In the genomic region with DNA sequence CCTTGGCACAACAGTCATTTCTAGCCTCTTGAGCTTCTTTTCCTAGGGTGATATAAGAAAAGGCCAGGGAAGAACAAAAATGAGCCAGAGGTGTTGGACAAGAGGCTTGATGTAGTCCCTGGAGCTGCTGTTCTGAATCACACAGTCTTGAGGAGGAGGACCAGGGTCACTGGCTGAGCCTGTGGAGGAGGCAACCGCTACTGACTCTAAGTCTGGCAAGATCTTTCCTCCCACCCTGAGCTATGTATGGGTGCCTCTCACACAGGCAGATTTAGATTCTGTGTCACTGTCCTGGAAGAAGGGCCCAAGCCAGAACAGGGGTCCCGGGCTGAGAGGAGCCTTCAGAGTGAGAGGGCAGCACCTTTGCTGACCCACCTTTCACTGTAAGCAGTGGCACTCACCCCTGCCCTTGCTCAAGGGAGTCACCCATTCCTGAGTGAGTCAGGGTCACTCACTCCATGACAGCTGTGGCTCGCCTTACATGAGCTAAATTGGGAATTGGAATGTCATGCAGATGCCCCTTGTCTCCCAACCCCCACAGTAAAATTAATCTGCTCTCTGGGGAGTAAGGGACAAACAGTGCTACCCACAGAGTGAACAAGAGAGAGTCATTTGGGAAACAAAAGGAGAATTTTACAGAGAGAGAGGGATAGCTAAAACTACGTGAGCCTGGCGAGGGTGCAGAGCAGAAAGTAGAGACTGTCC, we compare ENCODE assay signal across 3 cellular contexts.
TF ChIP-seq lines count a peak whose summit lies in the region.

A gene with protein sequence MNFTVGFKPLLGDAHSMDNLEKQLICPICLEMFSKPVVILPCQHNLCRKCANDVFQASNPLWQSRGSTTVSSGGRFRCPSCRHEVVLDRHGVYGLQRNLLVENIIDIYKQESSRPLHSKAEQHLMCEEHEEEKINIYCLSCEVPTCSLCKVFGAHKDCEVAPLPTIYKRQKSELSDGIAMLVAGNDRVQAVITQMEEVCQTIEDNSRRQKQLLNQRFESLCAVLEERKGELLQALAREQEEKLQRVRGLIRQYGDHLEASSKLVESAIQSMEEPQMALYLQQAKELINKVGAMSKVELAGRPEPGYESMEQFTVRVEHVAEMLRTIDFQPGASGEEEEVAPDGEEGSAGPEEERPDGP (plus strand): TSS at position 575 of the 705 bp plus-strand sequence. CDS start 303 bp downstream, outside the sequence.

TF ChIP-seq in GM23338, 12 proteins besides CTCF, POLR2A, EP300 and RAD21 (continued from another document):
- TF ChIP-seq POLR2AphosphoS5 (IDR thresholded peaks at IDR 0.05; ENCODE audit: low read depth): no peak
- TF ChIP-seq, protein P1, sequence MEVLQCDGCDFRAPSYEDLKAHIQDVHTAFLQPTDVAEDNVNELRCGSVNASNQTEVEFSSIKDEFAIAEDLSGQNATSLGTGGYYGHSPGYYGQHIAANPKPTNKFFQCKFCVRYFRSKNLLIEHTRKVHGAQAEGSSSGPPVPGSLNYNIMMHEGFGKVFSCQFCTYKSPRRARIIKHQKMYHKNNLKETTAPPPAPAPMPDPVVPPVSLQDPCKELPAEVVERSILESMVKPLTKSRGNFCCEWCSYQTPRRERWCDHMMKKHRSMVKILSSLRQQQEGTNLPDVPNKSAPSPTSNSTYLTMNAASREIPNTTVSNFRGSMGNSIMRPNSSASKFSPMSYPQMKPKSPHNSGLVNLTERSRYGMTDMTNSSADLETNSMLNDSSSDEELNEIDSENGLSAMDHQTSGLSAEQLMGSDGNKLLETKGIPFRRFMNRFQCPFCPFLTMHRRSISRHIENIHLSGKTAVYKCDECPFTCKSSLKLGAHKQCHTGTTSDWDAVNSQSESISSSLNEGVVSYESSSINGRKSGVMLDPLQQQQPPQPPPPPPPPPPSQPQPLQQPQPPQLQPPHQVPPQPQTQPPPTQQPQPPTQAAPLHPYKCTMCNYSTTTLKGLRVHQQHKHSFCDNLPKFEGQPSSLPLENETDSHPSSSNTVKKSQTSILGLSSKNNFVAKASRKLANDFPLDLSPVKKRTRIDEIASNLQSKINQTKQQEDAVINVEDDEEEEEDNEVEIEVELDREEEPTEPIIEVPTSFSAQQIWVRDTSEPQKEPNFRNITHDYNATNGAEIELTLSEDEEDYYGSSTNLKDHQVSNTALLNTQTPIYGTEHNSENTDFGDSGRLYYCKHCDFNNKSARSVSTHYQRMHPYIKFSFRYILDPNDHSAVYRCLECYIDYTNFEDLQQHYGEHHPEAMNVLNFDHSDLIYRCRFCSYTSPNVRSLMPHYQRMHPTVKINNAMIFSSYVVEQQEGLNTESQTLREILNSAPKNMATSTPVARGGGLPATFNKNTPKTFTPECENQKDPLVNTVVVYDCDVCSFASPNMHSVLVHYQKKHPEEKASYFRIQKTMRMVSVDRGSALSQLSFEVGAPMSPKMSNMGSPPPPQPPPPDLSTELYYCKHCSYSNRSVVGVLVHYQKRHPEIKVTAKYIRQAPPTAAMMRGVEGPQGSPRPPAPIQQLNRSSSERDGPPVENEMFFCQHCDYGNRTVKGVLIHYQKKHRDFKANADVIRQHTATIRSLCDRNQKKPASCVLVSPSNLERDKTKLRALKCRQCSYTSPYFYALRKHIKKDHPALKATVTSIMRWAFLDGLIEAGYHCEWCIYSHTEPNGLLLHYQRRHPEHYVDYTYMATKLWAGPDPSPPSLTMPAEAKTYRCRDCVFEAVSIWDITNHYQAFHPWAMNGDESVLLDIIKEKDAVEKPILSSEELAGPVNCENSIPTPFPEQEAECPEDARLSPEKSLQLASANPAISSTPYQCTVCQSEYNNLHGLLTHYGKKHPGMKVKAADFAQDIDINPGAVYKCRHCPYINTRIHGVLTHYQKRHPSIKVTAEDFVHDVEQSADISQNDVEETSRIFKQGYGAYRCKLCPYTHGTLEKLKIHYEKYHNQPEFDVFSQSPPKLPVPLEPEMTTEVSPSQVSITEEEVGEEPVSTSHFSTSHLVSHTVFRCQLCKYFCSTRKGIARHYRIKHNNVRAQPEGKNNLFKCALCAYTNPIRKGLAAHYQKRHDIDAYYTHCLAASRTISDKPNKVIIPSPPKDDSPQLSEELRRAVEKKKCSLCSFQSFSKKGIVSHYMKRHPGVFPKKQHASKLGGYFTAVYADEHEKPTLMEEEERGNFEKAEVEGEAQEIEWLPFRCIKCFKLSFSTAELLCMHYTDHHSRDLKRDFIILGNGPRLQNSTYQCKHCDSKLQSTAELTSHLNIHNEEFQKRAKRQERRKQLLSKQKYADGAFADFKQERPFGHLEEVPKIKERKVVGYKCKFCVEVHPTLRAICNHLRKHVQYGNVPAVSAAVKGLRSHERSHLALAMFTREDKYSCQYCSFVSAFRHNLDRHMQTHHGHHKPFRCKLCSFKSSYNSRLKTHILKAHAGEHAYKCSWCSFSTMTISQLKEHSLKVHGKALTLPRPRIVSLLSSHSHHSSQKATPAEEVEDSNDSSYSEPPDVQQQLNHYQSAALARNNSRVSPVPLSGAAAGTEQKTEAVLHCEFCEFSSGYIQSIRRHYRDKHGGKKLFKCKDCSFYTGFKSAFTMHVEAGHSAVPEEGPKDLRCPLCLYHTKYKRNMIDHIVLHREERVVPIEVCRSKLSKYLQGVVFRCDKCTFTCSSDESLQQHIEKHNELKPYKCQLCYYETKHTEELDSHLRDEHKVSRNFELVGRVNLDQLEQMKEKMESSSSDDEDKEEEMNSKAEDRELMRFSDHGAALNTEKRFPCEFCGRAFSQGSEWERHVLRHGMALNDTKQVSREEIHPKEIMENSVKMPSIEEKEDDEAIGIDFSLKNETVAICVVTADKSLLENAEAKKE (CRISPR knock-in tag; IDR thresholded peaks at IDR 0.05): no peak
- TF ChIP-seq STAT1 (IDR thresholded peaks at IDR 0.05; ENCODE audit: unreplicated experiment): no peak
- TF ChIP-seq NANOG (IDR thresholded peaks at IDR 0.05; ENCODE audit: borderline replicate concordance): peak; percentile 35; the same call in 1 of the 2 replicates
- TF ChIP-seq ZNF114 (CRISPR knock-in tag; IDR thresholded peaks at IDR 0.05): no peak
TF ChIP-seq in GM23338: peak in this region for 1.

TF ChIP-seq in WTC11, 78 proteins besides CTCF, POLR2A, EP300 and RAD21 (continued from another document):
- TF ChIP-seq FOXK1 (CRISPR knock-in tag; IDR thresholded peaks at IDR 0.05): no peak
- TF ChIP-seq, protein P2, sequence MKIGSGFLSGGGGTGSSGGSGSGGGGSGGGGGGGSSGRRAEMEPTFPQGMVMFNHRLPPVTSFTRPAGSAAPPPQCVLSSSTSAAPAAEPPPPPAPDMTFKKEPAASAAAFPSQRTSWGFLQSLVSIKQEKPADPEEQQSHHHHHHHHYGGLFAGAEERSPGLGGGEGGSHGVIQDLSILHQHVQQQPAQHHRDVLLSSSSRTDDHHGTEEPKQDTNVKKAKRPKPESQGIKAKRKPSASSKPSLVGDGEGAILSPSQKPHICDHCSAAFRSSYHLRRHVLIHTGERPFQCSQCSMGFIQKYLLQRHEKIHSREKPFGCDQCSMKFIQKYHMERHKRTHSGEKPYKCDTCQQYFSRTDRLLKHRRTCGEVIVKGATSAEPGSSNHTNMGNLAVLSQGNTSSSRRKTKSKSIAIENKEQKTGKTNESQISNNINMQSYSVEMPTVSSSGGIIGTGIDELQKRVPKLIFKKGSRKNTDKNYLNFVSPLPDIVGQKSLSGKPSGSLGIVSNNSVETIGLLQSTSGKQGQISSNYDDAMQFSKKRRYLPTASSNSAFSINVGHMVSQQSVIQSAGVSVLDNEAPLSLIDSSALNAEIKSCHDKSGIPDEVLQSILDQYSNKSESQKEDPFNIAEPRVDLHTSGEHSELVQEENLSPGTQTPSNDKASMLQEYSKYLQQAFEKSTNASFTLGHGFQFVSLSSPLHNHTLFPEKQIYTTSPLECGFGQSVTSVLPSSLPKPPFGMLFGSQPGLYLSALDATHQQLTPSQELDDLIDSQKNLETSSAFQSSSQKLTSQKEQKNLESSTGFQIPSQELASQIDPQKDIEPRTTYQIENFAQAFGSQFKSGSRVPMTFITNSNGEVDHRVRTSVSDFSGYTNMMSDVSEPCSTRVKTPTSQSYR (CRISPR knock-in tag; IDR thresholded peaks at IDR 0.05): peak; percentile 16; the same call in 1 of the 2 replicates
- no peak for TF ChIP-seq ATF1 (CRISPR knock-in tag; IDR thresholded peaks at IDR 0.05)

TF ChIP-seq in SK-N-SH, 30 proteins besides CTCF, POLR2A, EP300 and RAD21:
- TF ChIP-seq TEAD4 (IDR thresholded peaks at IDR 0.05; ENCODE audit: borderline replicate concordance, insufficient read depth) (no peak), RFX5 (IDR thresholded peaks at IDR 0.05; ENCODE audit: low read length) (no peak), MEF2A (IDR thresholded peaks at IDR 0.05; ENCODE audit: borderline replicate concordance, low read depth) (no peak), ELF1 (IDR thresholded peaks at IDR 0.05) (no peak), RXRA (IDR thresholded peaks at IDR 0.05; ENCODE audit: borderline replicate concordance, low read depth) (no peak), MXI1 (IDR thresholded peaks at IDR 0.05; ENCODE audit: low read depth, low read length) (no peak), GABPA (IDR thresholded peaks at IDR 0.05; ENCODE audit: low read depth) (no peak), YY1 (IDR thresholded peaks at IDR 0.05; ENCODE audit: low read depth) (no peak), RCOR1 (IDR thresholded peaks at IDR 0.05; ENCODE audit: low read length) (no peak), FOXM1 (IDR thresholded peaks at IDR 0.05; ENCODE audit: low read depth) (no peak)
- TF ChIP-seq, protein P3, sequence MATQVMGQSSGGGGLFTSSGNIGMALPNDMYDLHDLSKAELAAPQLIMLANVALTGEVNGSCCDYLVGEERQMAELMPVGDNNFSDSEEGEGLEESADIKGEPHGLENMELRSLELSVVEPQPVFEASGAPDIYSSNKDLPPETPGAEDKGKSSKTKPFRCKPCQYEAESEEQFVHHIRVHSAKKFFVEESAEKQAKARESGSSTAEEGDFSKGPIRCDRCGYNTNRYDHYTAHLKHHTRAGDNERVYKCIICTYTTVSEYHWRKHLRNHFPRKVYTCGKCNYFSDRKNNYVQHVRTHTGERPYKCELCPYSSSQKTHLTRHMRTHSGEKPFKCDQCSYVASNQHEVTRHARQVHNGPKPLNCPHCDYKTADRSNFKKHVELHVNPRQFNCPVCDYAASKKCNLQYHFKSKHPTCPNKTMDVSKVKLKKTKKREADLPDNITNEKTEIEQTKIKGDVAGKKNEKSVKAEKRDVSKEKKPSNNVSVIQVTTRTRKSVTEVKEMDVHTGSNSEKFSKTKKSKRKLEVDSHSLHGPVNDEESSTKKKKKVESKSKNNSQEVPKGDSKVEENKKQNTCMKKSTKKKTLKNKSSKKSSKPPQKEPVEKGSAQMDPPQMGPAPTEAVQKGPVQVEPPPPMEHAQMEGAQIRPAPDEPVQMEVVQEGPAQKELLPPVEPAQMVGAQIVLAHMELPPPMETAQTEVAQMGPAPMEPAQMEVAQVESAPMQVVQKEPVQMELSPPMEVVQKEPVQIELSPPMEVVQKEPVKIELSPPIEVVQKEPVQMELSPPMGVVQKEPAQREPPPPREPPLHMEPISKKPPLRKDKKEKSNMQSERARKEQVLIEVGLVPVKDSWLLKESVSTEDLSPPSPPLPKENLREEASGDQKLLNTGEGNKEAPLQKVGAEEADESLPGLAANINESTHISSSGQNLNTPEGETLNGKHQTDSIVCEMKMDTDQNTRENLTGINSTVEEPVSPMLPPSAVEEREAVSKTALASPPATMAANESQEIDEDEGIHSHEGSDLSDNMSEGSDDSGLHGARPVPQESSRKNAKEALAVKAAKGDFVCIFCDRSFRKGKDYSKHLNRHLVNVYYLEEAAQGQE (IDR thresholded peaks at IDR 0.05; ENCODE audit: low read depth, low read length): no peak
- TF ChIP-seq, protein P4, sequence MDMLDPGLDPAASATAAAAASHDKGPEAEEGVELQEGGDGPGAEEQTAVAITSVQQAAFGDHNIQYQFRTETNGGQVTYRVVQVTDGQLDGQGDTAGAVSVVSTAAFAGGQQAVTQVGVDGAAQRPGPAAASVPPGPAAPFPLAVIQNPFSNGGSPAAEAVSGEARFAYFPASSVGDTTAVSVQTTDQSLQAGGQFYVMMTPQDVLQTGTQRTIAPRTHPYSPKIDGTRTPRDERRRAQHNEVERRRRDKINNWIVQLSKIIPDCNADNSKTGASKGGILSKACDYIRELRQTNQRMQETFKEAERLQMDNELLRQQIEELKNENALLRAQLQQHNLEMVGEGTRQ (IDR thresholded peaks at IDR 0.05; ENCODE audit: borderline replicate concordance, low read depth, low read length): no peak
- TF ChIP-seq, protein P5, sequence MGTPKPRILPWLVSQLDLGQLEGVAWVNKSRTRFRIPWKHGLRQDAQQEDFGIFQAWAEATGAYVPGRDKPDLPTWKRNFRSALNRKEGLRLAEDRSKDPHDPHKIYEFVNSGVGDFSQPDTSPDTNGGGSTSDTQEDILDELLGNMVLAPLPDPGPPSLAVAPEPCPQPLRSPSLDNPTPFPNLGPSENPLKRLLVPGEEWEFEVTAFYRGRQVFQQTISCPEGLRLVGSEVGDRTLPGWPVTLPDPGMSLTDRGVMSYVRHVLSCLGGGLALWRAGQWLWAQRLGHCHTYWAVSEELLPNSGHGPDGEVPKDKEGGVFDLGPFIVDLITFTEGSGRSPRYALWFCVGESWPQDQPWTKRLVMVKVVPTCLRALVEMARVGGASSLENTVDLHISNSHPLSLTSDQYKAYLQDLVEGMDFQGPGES (IDR thresholded peaks at IDR 0.05; ENCODE audit: low read depth, low read length): no peak
- TF ChIP-seq, protein P6, sequence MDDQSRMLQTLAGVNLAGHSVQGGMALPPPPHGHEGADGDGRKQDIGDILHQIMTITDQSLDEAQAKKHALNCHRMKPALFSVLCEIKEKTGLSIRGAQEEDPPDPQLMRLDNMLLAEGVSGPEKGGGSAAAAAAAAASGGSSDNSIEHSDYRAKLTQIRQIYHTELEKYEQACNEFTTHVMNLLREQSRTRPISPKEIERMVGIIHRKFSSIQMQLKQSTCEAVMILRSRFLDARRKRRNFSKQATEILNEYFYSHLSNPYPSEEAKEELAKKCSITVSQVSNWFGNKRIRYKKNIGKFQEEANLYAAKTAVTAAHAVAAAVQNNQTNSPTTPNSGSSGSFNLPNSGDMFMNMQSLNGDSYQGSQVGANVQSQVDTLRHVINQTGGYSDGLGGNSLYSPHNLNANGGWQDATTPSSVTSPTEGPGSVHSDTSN (IDR thresholded peaks at IDR 0.05): no peak
- TF ChIP-seq, protein P7, sequence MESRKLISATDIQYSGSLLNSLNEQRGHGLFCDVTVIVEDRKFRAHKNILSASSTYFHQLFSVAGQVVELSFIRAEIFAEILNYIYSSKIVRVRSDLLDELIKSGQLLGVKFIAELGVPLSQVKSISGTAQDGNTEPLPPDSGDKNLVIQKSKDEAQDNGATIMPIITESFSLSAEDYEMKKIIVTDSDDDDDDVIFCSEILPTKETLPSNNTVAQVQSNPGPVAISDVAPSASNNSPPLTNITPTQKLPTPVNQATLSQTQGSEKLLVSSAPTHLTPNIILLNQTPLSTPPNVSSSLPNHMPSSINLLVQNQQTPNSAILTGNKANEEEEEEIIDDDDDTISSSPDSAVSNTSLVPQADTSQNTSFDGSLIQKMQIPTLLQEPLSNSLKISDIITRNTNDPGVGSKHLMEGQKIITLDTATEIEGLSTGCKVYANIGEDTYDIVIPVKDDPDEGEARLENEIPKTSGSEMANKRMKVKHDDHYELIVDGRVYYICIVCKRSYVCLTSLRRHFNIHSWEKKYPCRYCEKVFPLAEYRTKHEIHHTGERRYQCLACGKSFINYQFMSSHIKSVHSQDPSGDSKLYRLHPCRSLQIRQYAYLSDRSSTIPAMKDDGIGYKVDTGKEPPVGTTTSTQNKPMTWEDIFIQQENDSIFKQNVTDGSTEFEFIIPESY (IDR thresholded peaks at IDR 0.05; ENCODE audit: borderline replicate concordance, low read depth): no peak
